In the genomic region with DNA sequence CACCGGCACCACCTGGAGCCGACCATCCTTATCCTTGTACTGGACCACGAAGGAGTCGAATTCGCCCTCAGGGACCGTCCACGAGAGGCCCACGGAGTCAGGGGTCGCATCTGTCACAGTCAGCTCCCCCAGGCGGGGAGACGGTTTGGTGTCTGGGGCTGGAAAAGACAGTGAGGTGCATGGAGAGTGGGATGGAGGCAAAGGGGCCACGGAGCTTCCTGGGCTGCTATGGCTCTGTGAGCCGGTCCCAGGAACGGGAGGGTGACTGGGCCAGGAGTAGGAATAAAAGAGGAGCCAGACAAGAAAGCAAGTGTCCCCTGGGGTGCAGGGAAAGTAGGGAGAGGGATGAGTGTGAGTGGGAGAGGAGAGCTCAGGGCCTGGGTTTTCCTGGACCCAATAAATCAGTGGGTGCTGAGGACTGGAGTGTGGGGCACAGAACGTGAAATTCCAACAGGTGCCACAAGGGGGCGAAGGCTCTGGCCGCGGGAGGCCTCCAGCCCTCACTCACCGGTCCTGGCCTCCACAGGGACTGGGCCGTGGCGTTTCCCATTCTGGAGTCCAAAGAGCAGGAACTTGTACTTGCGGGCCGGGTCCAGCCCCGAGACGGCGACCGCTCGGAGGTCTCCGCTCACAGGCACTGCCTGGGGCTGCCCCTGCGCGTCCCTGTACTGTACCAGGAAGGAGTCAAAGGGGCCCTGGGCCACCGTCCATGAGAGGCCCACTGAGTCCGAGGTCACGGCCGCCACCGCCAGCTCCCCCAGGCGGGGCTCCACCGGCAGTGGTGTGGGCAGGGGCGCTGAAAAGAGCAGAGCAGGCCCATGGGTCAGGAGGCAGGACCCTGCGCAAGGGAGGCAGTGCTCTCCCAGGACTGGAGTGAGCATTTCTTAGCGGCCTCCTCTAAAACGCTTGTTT, we compare ENCODE assay signal across 8 cellular contexts. TPM values are rescaled to one million over a fixed set of nuclear protein-coding genes. Genes with fewer than 3 reads are reported as not detected.
DNase-seq lines count a peak whose midpoint lies in the region; ATAC-seq and TF ChIP-seq lines count a peak whose summit lies in the region.

No MANE protein-coding gene starts in this region.

- H3K4me1 Mint-ChIP-seq in CD14-positive monocyte: peaks cover 4% of the 10 kb centered on the region

- DNase-seq in CD14-positive monocyte (ENCODE audit: low spot score) (peak; percentile 61), HEK293T (ENCODE audit: extremely low spot score) (peak; percentile 87), SK-N-SH (peak; percentile 88), cardiac septum (ENCODE audit: low spot score) (peak; percentile 86), psoas muscle (peak; percentile 78 to 86), aorta (peak; percentile 80 to 93)
- DNase-seq in activated naive CD4-positive, alpha-beta T cell treated with anti-CD3 and anti-CD28 coated beads, Interleukin-2, amount 50 U/mL, for 72 hours (ENCODE audit: low spot score in 2 of 2): peak in 1 of 2 donors; percentile 78

- no peaks in the 10 kb centered on the region for H3K9me3 ChIP-seq in SK-N-SH
- H3K9me3 ChIP-seq in psoas muscle: no peaks in the 10 kb centered on the region
- H3K9me3 ChIP-seq in aorta (ENCODE audit: control insufficient read depth, low read length): no peaks in the 10 kb centered on the region

- ATAC-seq in activated naive CD4-positive, alpha-beta T cell treated with anti-CD3 and anti-CD28 coated beads, Interleukin-2, amount 50 U/mL, for 72 hours: peak; percentile 82 to 86
- ATAC-seq in psoas muscle (peak; percentile 62 to 82 (median 74)), aorta (ENCODE audit: low FRiP score) (peak; percentile 80), HG02610 (IDR thresholded peaks at IDR 0.05; ENCODE audit: unreplicated experiment) (no peak)

- intact Hi-C loops in CD14-positive monocyte (cut with micrococcal nuclease) (no loop called here), cardiac septum (cut with DNase I) (loop anchor here (2.0 kb wide), 1 partner anchor 61 kb away; a partner anchor contains a TSS), psoas muscle (cut with DNase I) (no loop called here), aorta (cut with DNase I) (loop anchor here in 1 of 2 donors (1.0 kb wide), 1 partner anchor 66 kb away; no protein-coding TSS in a partner anchor)

- peaks cover 0 to 14% of the 10 kb centered on the region in 2 experiments; a peak in 2 of 4 replicates for H3K4me1 ChIP-seq in SK-N-SH (ENCODE audit: control insufficient read depth in 1 of 2, insufficient read depth in 2 of 2, low read depth in 1 of 2, low read length in 1 of 2)
- H3K4me1 ChIP-seq in psoas muscle: no peaks in the 10 kb centered on the region
- no peaks in the 10 kb centered on the region for H3K4me1 ChIP-seq in aorta (ENCODE audit: control insufficient read depth in 1 of 2, insufficient read depth in 2 of 2, low read length in 2 of 2)

- peaks cover 1 to 3% (median 2%) of the 10 kb centered on the region in 3 donors for H3K27me3 Mint-ChIP-seq in CD14-positive monocyte (ENCODE audit: low read depth in 3 of 3)

- H3K9ac ChIP-seq in SK-N-SH: no peak overlapping the region

- no peaks in the 10 kb centered on the region for H3K9me2 ChIP-seq in SK-N-SH

- no peaks in the 10 kb centered on the region for H3K36me3 ChIP-seq in SK-N-SH (replicated peaks in 1 of 2; ENCODE audit: control insufficient read depth in 1 of 2, insufficient read depth in 2 of 2, low read length in 1 of 2)
- no peaks in the 10 kb centered on the region for H3K36me3 ChIP-seq in psoas muscle (ENCODE audit: insufficient read depth in 1 of 2, low read depth in 1 of 2)
- H3K36me3 ChIP-seq in aorta (ENCODE audit: control insufficient read depth in 1 of 2, insufficient read depth in 2 of 2, low read length in 1 of 2): no peaks in the 10 kb centered on the region

- no peak for TF ChIP-seq EP300 in SK-N-SH (IDR thresholded peaks at IDR 0.05; ENCODE audit: borderline replicate concordance in 1 of 2, low read depth in 1 of 2, low read length in 1 of 2)

- H3K4me3 Mint-ChIP-seq in CD14-positive monocyte: no peak overlapping the region

- no peaks in the 10 kb centered on the region for H3K9me3 Mint-ChIP-seq in CD14-positive monocyte
- no peaks in the 10 kb centered on the region for H3K9me3 Mint-ChIP-seq in activated naive CD4-positive, alpha-beta T cell treated with anti-CD3 and anti-CD28 coated beads, Interleukin-2, amount 50 U/mL, for 72 hours

- H3K36me3 Mint-ChIP-seq in CD14-positive monocyte: no peaks in the 10 kb centered on the region
- H3K36me3 Mint-ChIP-seq in activated naive CD4-positive, alpha-beta T cell treated with anti-CD3 and anti-CD28 coated beads, Interleukin-2, amount 50 U/mL, for 72 hours: no peaks in the 10 kb centered on the region

- no peak overlapping the region for H3K4me2 ChIP-seq in SK-N-SH

- no peaks in the 10 kb centered on the region for H3F3A ChIP-seq in SK-N-SH (replicated peaks; ENCODE audit: insufficient read depth)

- WGBS in SK-N-SH (ENCODE audit: low lambda C conversion rate): 71% methylated on average over 15 of the region's 42 CpGs
- 49 to 57% (median 55%) methylated on average over 41 to 42 of the region's 42 CpGs for WGBS in psoas muscle, 3 donors
- WGBS in aorta, 2 donors: 50% methylated on average over 42 of the region's 42 CpGs

- TF ChIP-seq RAD21 in SK-N-SH (IDR thresholded peaks at IDR 0.05; ENCODE audit: low read length): peak; percentile 58

- H3K4me3 ChIP-seq in SK-N-SH (ENCODE audit: low read depth in 2 of 2, low read length in 1 of 2): no peak overlapping the region; a peak in 1 of 4 replicates
- no peak overlapping the region for H3K4me3 ChIP-seq in psoas muscle
- H3K4me3 ChIP-seq in aorta (ENCODE audit: low read length in 2 of 2): no peak overlapping the region

- POLR2A ChIA-PET in HEK293T (lab: Yijun Ruan, JAX): no interaction called here
- POLR2A ChIA-PET in SK-N-SH (lab: Yijun Ruan, JAX): no interaction called here

- H3K79me2 ChIP-seq in SK-N-SH (ENCODE audit: insufficient read depth): no peaks in the 10 kb centered on the region

- TF ChIP-seq CTCF in CD14-positive monocyte (IDR thresholded peaks at IDR 0.05): peak; percentile 96
- peak; percentile 73 for TF ChIP-seq CTCF in SK-N-SH (IDR thresholded peaks at IDR 0.05)
- TF ChIP-seq CTCF in psoas muscle (IDR thresholded peaks at IDR 0.05): peak; percentile 71

- no peak overlapping the region for H3K27ac Mint-ChIP-seq in CD14-positive monocyte
- H3K27ac Mint-ChIP-seq in activated naive CD4-positive, alpha-beta T cell treated with anti-CD3 and anti-CD28 coated beads, Interleukin-2, amount 50 U/mL, for 72 hours: no peak overlapping the region

- H2AFZ ChIP-seq in SK-N-SH (ENCODE audit: low read depth): no peak overlapping the region

- H4K20me1 ChIP-seq in SK-N-SH (ENCODE audit: insufficient read depth): no peaks in the 10 kb centered on the region

- no peak overlapping the region for H3K27ac ChIP-seq in SK-N-SH (ENCODE audit: low read depth in 2 of 2, low read length in 1 of 2)
- H3K27ac ChIP-seq in psoas muscle: peak overlapping the region; percentile 36
- no peak overlapping the region for H3K27ac ChIP-seq in aorta (ENCODE audit: low read depth in 1 of 2, low read length in 2 of 2)

- CTCF ChIA-PET in HEK293T (lab: Yijun Ruan, JAX) (interaction anchor here (0.6 kb wide), 1 partner anchor 148 kb away, joined by 3 read pairs; no protein-coding TSS in a partner anchor), SK-N-SH (lab: Yijun Ruan, JAX) (interaction anchor here (0.5 to 1.9 kb wide), 29 partner anchors 9 to 916 kb away, joined by 3 to 13 read pairs (median 4); a partner anchor contains a TSS)

- H3K27me3 ChIP-seq in SK-N-SH (ENCODE audit: insufficient read depth) (peaks cover 20% of the 10 kb centered on the region; the same call in 1 of the 2 replicates), psoas muscle (ENCODE audit: insufficient read depth in 3 of 3, low read length in 2 of 3) (no peaks in the 10 kb centered on the region), aorta (ENCODE audit: control insufficient read depth in 1 of 2, insufficient read depth in 2 of 2, low read length in 1 of 2) (no peaks in the 10 kb centered on the region)

TF ChIP-seq in HEK293T, 16 proteins besides CTCF, POLR2A, EP300 and RAD21 (continues in another document):
- no peak for TF ChIP-seq FOXM1 (IDR thresholded peaks at IDR 0.05; ENCODE audit: borderline replicate concordance)

TF ChIP-seq in SK-N-SH, 30 proteins besides CTCF, POLR2A, EP300 and RAD21:
- no peak for TF ChIP-seq EZH2phosphoT487 (IDR thresholded peaks at IDR 0.05; ENCODE audit: borderline replicate concordance, low read depth)
- TF ChIP-seq SMC3 (IDR thresholded peaks at IDR 0.05; ENCODE audit: low read depth, low read length): peak; percentile 51
TF ChIP-seq in SK-N-SH: peak in this region for 1.

RNA-seq across cellular contexts. Expression of a gene that starts 9.9 kb away (rescaled TPM):
- polyA plus RNA-seq in CD14-positive monocyte (not detected), SK-N-SH (2012; rRNA removed) (0.03 TPM in 1 of 2 replicates, not detected in the other), psoas muscle (under 1 TPM in 2 of 3 donors, not detected in 1; 0.05 to 0.10 TPM), aorta (1 to 10 TPM in 1 of 2 donors, not detected in 1; 3.6 TPM)
- not detected in 2 replicates for polyA plus RNA-seq in SK-N-SH (2012; cell fraction: cytosol; rRNA removed)
- polyA plus RNA-seq in SK-N-SH (2012; cell fraction: nucleus; rRNA removed): 0.15 and 0.18 TPM in 2 replicates
- under 1 TPM; 0.32 to 0.49 TPM for total RNA-seq in activated naive CD4-positive, alpha-beta T cell treated with anti-CD3 and anti-CD28 coated beads, Interleukin-2, amount 50 U/mL, for 72 hours
- total RNA-seq in cardiac septum (2.0 TPM), psoas muscle (1 to 10 TPM in 1 of 4 donors, under 1 TPM in 1, not detected in 2; 0.19 to 9.9 TPM), aorta (1 to 10 TPM; 2.2 to 2.3 TPM)

RNA-seq across cellular contexts. Expression of a gene that starts 33.5 kb away (rescaled TPM):
- under 1 TPM in 1 of 2 donors, not detected in 1; 0.18 TPM for polyA plus RNA-seq in CD14-positive monocyte
- 6.8 and 10.9 TPM in 2 replicates for polyA plus RNA-seq in SK-N-SH (2012; rRNA removed)
- polyA plus RNA-seq in SK-N-SH (2012; cell fraction: cytosol; rRNA removed): 2.7 and 3.0 TPM in 2 replicates
- polyA plus RNA-seq in SK-N-SH (2012; cell fraction: nucleus; rRNA removed): 35.5 and 55.3 TPM in 2 replicates
- 1 to 10 TPM; 3.9 to 5.2 TPM for total RNA-seq in activated naive CD4-positive, alpha-beta T cell treated with anti-CD3 and anti-CD28 coated beads, Interleukin-2, amount 50 U/mL, for 72 hours
- total RNA-seq in cardiac septum: 92.4 TPM
- 10 to 100 TPM in 1 of 4 donors, 1 to 10 TPM in 3; 5.6 to 12.6 (median 9.4) TPM for total RNA-seq in psoas muscle
- polyA plus RNA-seq in psoas muscle: 1 to 10 TPM; 2.6 to 3.3 (median 2.7) TPM
- total RNA-seq in aorta: 100 to 1,000 TPM; 149 to 225 TPM
- polyA plus RNA-seq in aorta: 10 to 100 TPM; 10.8 to 49.3 TPM
